ENCODE assay signal across 15 cellular contexts in genomic region chr18:71673954-71674353, GRCh38.
DNase-seq lines count a peak whose midpoint lies in the region; ATAC-seq lines count a peak whose summit lies in the region.
"Had no signal": no experiment of that assay in that cellular context is flagged by ENCODE, and none has a peak within 500 bp of the region (broad histone marks: within the 10 kb centered on the region; RNA-seq: fewer than 3 reads in every experiment).

No MANE protein-coding gene starts in this region.

- no peaks in the 10 kb centered on the region for H3K27me3 Mint-ChIP-seq in stimulated activated memory B cell treated with anti-CD40 and anti-IgM and Interleukin-4, amounts not matched to agents 10 μg/mL and 1 μg/mL and 100 μg/mL, for 72 hours
- H3K27me3 Mint-ChIP-seq: B cell; CD4-positive, alpha-beta T cell had no signal

- H3K4me1 Mint-ChIP-seq in stimulated activated memory B cell treated with anti-CD40 and anti-IgM and Interleukin-4, amounts not matched to agents 10 μg/mL and 1 μg/mL and 100 μg/mL, for 72 hours = no peaks in the 10 kb centered on the region
- H3K4me1 Mint-ChIP-seq: B cell, GM23338 had no signal

- peak; percentile 16 for ATAC-seq in stimulated activated memory B cell treated with anti-CD40 and anti-IgM and Interleukin-4, amounts not matched to agents 10 μg/mL and 1 μg/mL and 100 μg/mL, for 72 hours
- ATAC-seq: GM23338 had no signal

- no peak overlapping the region for H3K27ac Mint-ChIP-seq in stimulated activated memory B cell treated with anti-CD40 and anti-IgM and Interleukin-4, amounts not matched to agents 10 μg/mL and 1 μg/mL and 100 μg/mL, for 72 hours
- H3K27ac Mint-ChIP-seq: B cell; CD4-positive, alpha-beta T cell; GM23338 had no signal

- H3K9me3 Mint-ChIP-seq in stimulated activated memory B cell treated with anti-CD40 and anti-IgM and Interleukin-4, amounts not matched to agents 10 μg/mL and 1 μg/mL and 100 μg/mL, for 72 hours = peaks cover 5% of the 10 kb centered on the region

- no peak overlapping the region for H3K4me3 Mint-ChIP-seq in stimulated activated memory B cell treated with anti-CD40 and anti-IgM and Interleukin-4, amounts not matched to agents 10 μg/mL and 1 μg/mL and 100 μg/mL, for 72 hours
- H3K4me3 Mint-ChIP-seq: B cell; CD4-positive, alpha-beta T cell; GM23338 had no signal

- DNase-seq in SHP77 (lab: John Stamatoyannopoulos, UW) (peak; percentile 32 to 53), SHP77 treated with DMSO at 0.1 percent for 48 hours (lab: John Stamatoyannopoulos, UW) (no peak), cerebellar cortex (ENCODE audit: low spot score) (peak; percentile 2), islet precursor cell (peak; percentile 44), anterior cingulate cortex (lab: John Stamatoyannopoulos, UW) (no peak), NCI-H345 (lab: John Stamatoyannopoulos, UW) (no peak)
- DNase-seq: Calu3; CD4-positive, alpha-beta T cell; DMS 273 treated with DMSO at 0.1 percent for 48 hours; DND-41; GDM1; H7 had no signal

- H3K36me3 Mint-ChIP-seq in stimulated activated memory B cell treated with anti-CD40 and anti-IgM and Interleukin-4, amounts not matched to agents 10 μg/mL and 1 μg/mL and 100 μg/mL, for 72 hours = no peaks in the 10 kb centered on the region

Comparison
In these comparisons a context has a peak if more than half of its experiments do, and no peak if none do; other contexts are left out.
1. DNase-seq: peak in SHP77 (2 of 2), cerebellar cortex (single experiment) and islet precursor cell (single experiment); none in SHP77 treated with DMSO at 0.1 percent for 48 hours (single experiment), anterior cingulate cortex (0 of 58) and NCI-H345 (single experiment).